8 cellular contexts compared by ENCODE assay signal in genomic region chr20:39081255-39081654, GRCh38.
DNase-seq lines count a peak whose midpoint lies in the region; ATAC-seq, FAIRE-seq and TF ChIP-seq lines count a peak whose summit lies in the region.

No MANE protein-coding gene starts in this region.

- TF ChIP-seq RAD21 in HCT116 (IDR thresholded peaks at IDR 0.05; ENCODE audit: low read depth) (peak; percentile 72), HepG2 (CRISPR knock-in tag; IDR thresholded peaks at IDR 0.05) (peak; percentile 81)

- WGBS in HepG2 (ENCODE audit: low lambda C conversion rate) = 9% methylated on average over 5 of the region's 5 CpGs

- H4K20me1 ChIP-seq in HCT116 (ENCODE audit: insufficient read depth) = no peaks in the 10 kb centered on the region
- H4K20me1 ChIP-seq in HepG2 (ENCODE audit: insufficient read depth, low read length) = no peaks in the 10 kb centered on the region

- no peak overlapping the region for H3K9ac ChIP-seq in HCT116 (ENCODE audit: low read length)
- H3K9ac ChIP-seq in HepG2 (ENCODE audit: insufficient read depth, low read depth, low read length) = no peak overlapping the region

- POLR2A ChIA-PET in HCT116 (lab: Charles Lee) = no interaction called here
- POLR2A ChIA-PET in HepG2 (lab: Yijun Ruan, JAX) = no interaction called here

- H3K4me2 ChIP-seq in HCT116 (ENCODE audit: low read length) = peak overlapping the region; percentile 35
- no peak overlapping the region for H3K4me2 ChIP-seq in HepG2 (ENCODE audit: low read depth, low read length)

- no peaks in the 10 kb centered on the region for H3K9me2 ChIP-seq in HCT116 (ENCODE audit: insufficient read depth)

- FAIRE-seq in HepG2 (lab: Jason Lieb, UNC) = peak; percentile 98

- H3K36me3 ChIP-seq in HCT116 (ENCODE audit: control insufficient read depth in 1 of 2, insufficient read depth in 2 of 2, low read length in 2 of 2) (no peaks in the 10 kb centered on the region), HepG2 (replicated peaks in 1 of 2; ENCODE audit: control insufficient read depth in 1 of 2, insufficient read depth in 2 of 2, low read length in 2 of 2) (no peaks in the 10 kb centered on the region)

- H3K4me3 ChIP-seq in HCT116 (replicated peaks in 1 of 2; ENCODE audit: low read depth in 1 of 2, low read length in 2 of 2) (no peak overlapping the region), coronary artery (no peak overlapping the region), HepG2 (replicated peaks in 1 of 3; ENCODE audit: insufficient read depth in 1 of 3, low read depth in 2 of 3, low read length in 3 of 3) (no peak overlapping the region)

- peak; percentile 44 for DNase-seq in Caki2 (ENCODE audit: low read depth)
- peak; percentile 62 for DNase-seq in HCT116 (ENCODE audit: low read depth, low spot score)
- peak; percentile 65 to 78 for DNase-seq in NCI-H446 (lab: John Stamatoyannopoulos, UW)
- DNase-seq in activated CD4-positive, alpha-beta T cell treated with anti-CD3 and anti-CD28 coated beads for 48 hours = peak; percentile 89
- DNase-seq in coronary artery (ENCODE audit: low spot score) = no peak
- peak; percentile 75 for DNase-seq in HepG2 (ENCODE audit: low spot score)
- peak; percentile 54 to 82 (median 73) for DNase-seq in stimulated activated CD4-positive, alpha-beta T cell treated with anti-CD3 and anti-CD28 coated beads, TNF-alpha, amount 100 ng/mL, for 24 hours (ENCODE audit: low read depth in 3 of 3)

- H3K79me2 ChIP-seq in HCT116 (ENCODE audit: insufficient read depth, low read length) (no peaks in the 10 kb centered on the region), HepG2 (ENCODE audit: insufficient read depth, low read length) (no peaks in the 10 kb centered on the region)

- H3K27ac ChIP-seq in HCT116 (ENCODE audit: low read depth, low read length) (no peak overlapping the region), coronary artery (no peak overlapping the region), HepG2 (ENCODE audit: extremely low read length, insufficient read depth, low read length) (no peak overlapping the region)

- RAD21 ChIA-PET in HCT116 (lab: Charles Lee; ENCODE audit: low non-redundant PET in 1 of 2, low total read pairs in 2 of 2, uncharacterized antibody in 2 of 2, unreplicated experiment in 2 of 2) = no interaction called here

- H3K9me3 ChIP-seq in HCT116 (ENCODE audit: control insufficient read depth in 1 of 2, insufficient read depth in 1 of 2, low read depth in 1 of 2, low read length in 2 of 2) = no peaks in the 10 kb centered on the region
- no peaks in the 10 kb centered on the region for H3K9me3 ChIP-seq in HepG2 (ENCODE audit: low read length)

- TF ChIP-seq EP300 in HepG2 (IDR thresholded peaks at IDR 0.05; ENCODE audit: low read depth in 2 of 2, low read length in 2 of 2) (no peak), HepG2 (CRISPR knock-in tag; IDR thresholded peaks at IDR 0.05; ENCODE audit: borderline replicate concordance) (no peak)

- ATAC-seq in HCT116 = peak; percentile 92
- peak; percentile 90 for ATAC-seq in HepG2
- ATAC-seq in GM19455 (IDR thresholded peaks at IDR 0.05; ENCODE audit: unreplicated experiment) = no peak

- H3K27me3 ChIP-seq in HCT116 (ENCODE audit: insufficient read depth, low read length) (peaks cover 6% of the 10 kb centered on the region; the same call in 1 of the 2 replicates), HepG2 (ENCODE audit: control insufficient read depth in 1 of 2, insufficient read depth in 2 of 2, low read length in 2 of 2) (peaks cover 3 to 28% of the 10 kb centered on the region in 2 experiments; a peak in 3 of 5 replicates)

- TF ChIP-seq CTCF in HCT116 (IDR thresholded peaks at IDR 0.05 in 2 of 3, conservative IDR thresholded peaks at IDR 0.05 in 1 of 3; ENCODE audit: borderline replicate concordance in 1 of 3, insufficient read depth in 1 of 3, low read depth in 2 of 3, low read length in 2 of 3) = peak; percentile 76 to 89 (median 85)
- peak; percentile 90 for TF ChIP-seq CTCF in coronary artery (IDR thresholded peaks at IDR 0.05)
- peak; percentile 91 for TF ChIP-seq CTCF in HepG2 (CRISPR knock-in tag; IDR thresholded peaks at IDR 0.05)

- CTCF ChIA-PET in HCT116 (lab: Charles Lee) = interaction anchor here (0.7 to 2.8 kb wide), 4 partner anchors 11 to 1153 kb away, joined by 3 to 29 read pairs (median 4); no protein-coding TSS in a partner anchor
- CTCF ChIA-PET in HepG2 (lab: Yijun Ruan, JAX; ENCODE audit: low intra/inter-chr PET ratio, low total read pairs) = interaction anchor here (0.9 to 5.6 kb wide), 4 partner anchors 17 to 155 kb away, joined by 3 to 96 read pairs (median 5); partner anchors contain the start of gene FAM83D

- H2AFZ ChIP-seq in HCT116 (ENCODE audit: low read depth, low read length, poor library complexity, severe bottlenecking) = peak overlapping the region; percentile 85
- no peak overlapping the region for H2AFZ ChIP-seq in HepG2 (ENCODE audit: low read length)

- BruUV-seq in HCT116 (replicated peaks; lab: Mats Ljungman, UMichigan) (no TSS peak), HepG2 (replicated peaks; lab: Mats Ljungman, UMichigan) (no TSS peak)

- intact Hi-C loops in HCT116 (cut with micrococcal nuclease) = loop anchor here (1.0 kb wide), 1 partner anchor 31 kb away; no protein-coding TSS in a partner anchor
- intact Hi-C loops in HepG2 (cut with micrococcal nuclease; ENCODE audit: unreplicated experiment) = loop anchor here (1.0 kb wide), 1 partner anchor 31 kb away; no protein-coding TSS in a partner anchor

- no peak for TF ChIP-seq POLR2A in HCT116 (IDR thresholded peaks at IDR 0.05; ENCODE audit: borderline replicate concordance, extremely low read depth, insufficient read depth, insufficient read length)
- no peak for TF ChIP-seq POLR2A in HepG2 (IDR thresholded peaks at IDR 0.05; ENCODE audit: insufficient read depth in 1 of 2, low read depth in 2 of 2, low read length in 2 of 2)

- in situ Hi-C loops in Caki2 (cut with HindIII; ENCODE audit: low pct_unique_long_range_greater_than_20kb, low sequenced_read_pairs) (no loop called here), HepG2 (cut with HindIII; ENCODE audit: extremely low pct_ligation_motif_present, low pct_unique_long_range_greater_than_20kb) (loop anchor here (5.0 kb wide), 1 partner anchor 34 kb away; no protein-coding TSS in a partner anchor)

- H3K4me1 ChIP-seq in HCT116 (ENCODE audit: control insufficient read depth in 1 of 2, insufficient read depth in 2 of 2, low read length in 2 of 2) (0 out of 4 replicates have a peak, but pooled peaks cover 0 to 7% of the 10 kb centered on the region in 2 experiments), HepG2 (ENCODE audit: insufficient read depth, low read length) (no peaks in the 10 kb centered on the region)

TF ChIP-seq in HCT116, 20 proteins besides CTCF, POLR2A, EP300 and RAD21:
- TF ChIP-seq FOSL1 (IDR thresholded peaks at IDR 0.05; ENCODE audit: low read depth) (no peak), TCF7L2 (IDR thresholded peaks at IDR 0.05; ENCODE audit: borderline replicate concordance, extremely low read depth, insufficient read depth, insufficient read length) (no peak), POLR2AphosphoS5 (IDR thresholded peaks at IDR 0.05; ENCODE audit: low read depth, low read length) (no peak), EZH2phosphoT487 (IDR thresholded peaks at IDR 0.05; ENCODE audit: borderline replicate concordance) (no peak), SP1 (IDR thresholded peaks at IDR 0.05; ENCODE audit: low read depth) (no peak)

TF ChIP-seq in HepG2, 621 proteins besides CTCF, POLR2A, EP300 and RAD21 (continues in another document):
- no peak for TF ChIP-seq ZNF275 (CRISPR knock-in tag; IDR thresholded peaks at IDR 0.05; ENCODE audit: borderline replicate concordance)
- no peak for TF ChIP-seq CCDC6 (CRISPR knock-in tag; IDR thresholded peaks at IDR 0.05)
- TF ChIP-seq PCBP1 (IDR thresholded peaks at IDR 0.05; ENCODE audit: borderline replicate concordance, low read depth, low read length) = no peak
- no peak for TF ChIP-seq ZNF224 (CRISPR knock-in tag; IDR thresholded peaks at IDR 0.05)
- no peak for TF ChIP-seq ZNF260 (CRISPR knock-in tag; IDR thresholded peaks at IDR 0.05; ENCODE audit: borderline replicate concordance, low read depth)
- TF ChIP-seq TRIM24 (CRISPR knock-in tag; IDR thresholded peaks at IDR 0.05) = no peak
- TF ChIP-seq HMGXB3 (CRISPR knock-in tag; IDR thresholded peaks at IDR 0.05; ENCODE audit: borderline replicate concordance) = no peak
